ENCODE assay signal across 9 cellular contexts in genomic region chr20:23363257-23363649, GRCh38. TPM values are rescaled to one million over a fixed set of nuclear protein-coding genes. Genes with fewer than 3 reads are reported as not detected.
DNase-seq lines count a peak whose midpoint lies in the region; ATAC-seq and TF ChIP-seq lines count a peak whose summit lies in the region.
"Had no signal": no experiment of that assay in that cellular context is flagged by ENCODE, and none has a peak within 500 bp of the region (broad histone marks: within the 10 kb centered on the region; RNA-seq: fewer than 3 reads in every experiment).

No MANE protein-coding gene starts in this region.

- POLR2A ChIA-PET in Panc1 (lab: Charles Lee) = no interaction called here

- no peaks in the 10 kb centered on the region for H3K27me3 ChIP-seq in Panc1 (ENCODE audit: control insufficient read depth, insufficient read depth, low read length)
- H3K27me3 ChIP-seq in osteoblast (ENCODE audit: insufficient read depth, low read length) = no peaks in the 10 kb centered on the region
- H3K27me3 ChIP-seq: pancreas had no signal

- H3K36me3 ChIP-seq in ES-I3 (ENCODE audit: insufficient read depth, low read length) (no peaks in the 10 kb centered on the region), Panc1 (ENCODE audit: control insufficient read depth, insufficient read depth, low read length) (peaks cover 8% of the 10 kb centered on the region), osteoblast (ENCODE audit: insufficient read depth, low read length) (peaks cover 28% of the 10 kb centered on the region)
- H3K36me3 ChIP-seq: pancreas had no signal

- CTCF ChIA-PET in Panc1 (lab: Charles Lee) = no interaction called here

- in situ Hi-C loops in Panc1 (cut with HindIII; ENCODE audit: low pct_unique_long_range_greater_than_20kb, low sequenced_read_pairs) = no loop called here

- TF ChIP-seq CTCF in Panc1 (IDR thresholded peaks at IDR 0.05) (no peak), osteoblast (IDR thresholded peaks at IDR 0.05; ENCODE audit: extremely low read depth, low read depth, low read length) (no peak)

- H4K20me1 ChIP-seq in osteoblast (ENCODE audit: insufficient read depth, low read length) = peaks cover 35% of the 10 kb centered on the region

- TSS peak; percentile 69 for BruUV-seq in Panc1 (replicated peaks; lab: Mats Ljungman, UMichigan)

- H3K4me1 ChIP-seq in ES-I3 (ENCODE audit: insufficient read depth, low read length) (peaks cover 7% of the 10 kb centered on the region; the same call in 1 of the 2 replicates), Panc1 (ENCODE audit: control insufficient read depth, insufficient read depth, low read length) (peaks cover 40% of the 10 kb centered on the region), osteoblast (ENCODE audit: insufficient read depth, low read length) (peaks cover 53% of the 10 kb centered on the region)

- H3K9me3 ChIP-seq in ES-I3 (ENCODE audit: control insufficient read depth, insufficient read depth, low read length) = no peaks in the 10 kb centered on the region
- no peaks in the 10 kb centered on the region for H3K9me3 ChIP-seq in Panc1 (ENCODE audit: control insufficient read depth, insufficient read depth, low read depth, low read length)
- H3K9me3 ChIP-seq in osteoblast (ENCODE audit: low read depth, low read length) = no peaks in the 10 kb centered on the region
- H3K9me3 ChIP-seq: pancreas had no signal

- peaks cover 59% of the 10 kb centered on the region for H3K79me2 ChIP-seq in osteoblast (ENCODE audit: insufficient read depth, low read length)

- DNase-seq in Panc1 (ENCODE audit: low read depth, low spot score) (no peak), epithelial cell of prostate (ENCODE audit: low read depth, low spot score) (no peak), osteoblast (ENCODE audit: insufficient read length, low spot score, missing footprints) (peak; percentile 61), NCI-H187 treated with DMSO at 0.1 percent for 48 hours (lab: John Stamatoyannopoulos, UW) (no peak), D341Med (ENCODE audit: low spot score) (no peak)
- DNase-seq in stimulated activated CD4-positive, alpha-beta T cell treated with anti-CD3 and anti-CD28 coated beads, Interleukin-4, amount 100 ng/mL, for 24 hours = no peak

- intact Hi-C loops in Panc1 (cut with micrococcal nuclease; ENCODE audit: unreplicated experiment) = no loop called here

- H3K4me2 ChIP-seq in osteoblast (ENCODE audit: insufficient read depth, low read length) = peak overlapping the region; percentile 97

- H3K9ac ChIP-seq in ES-I3 (ENCODE audit: low read depth, low read length) = peak overlapping the region; percentile 63; the same call in 1 of the 2 replicates

- no peak overlapping the region for H2AFZ ChIP-seq in osteoblast (ENCODE audit: low read length)

- H3K4me3 ChIP-seq in Panc1 (ENCODE audit: low read depth in 2 of 2, low read length in 2 of 2) (peak overlapping the region; percentile 88 to 91), osteoblast (ENCODE audit: insufficient read depth, low read length) (peak overlapping the region; percentile 91)

- ATAC-seq in Panc1 = no peak
- ATAC-seq in esophagus mucosa = no peak

- peak overlapping the region; percentile 83 for H3K27ac ChIP-seq in Panc1 (ENCODE audit: low read length)
- H3K27ac ChIP-seq in epithelial cell of prostate = peak overlapping the region; percentile 91
- peak overlapping the region; percentile 92 for H3K27ac ChIP-seq in osteoblast (ENCODE audit: low read depth, low read length)

RNA-seq across cellular contexts. Expression of gene GZF1, which starts 1.3 kb away (rescaled TPM):
- total RNA-seq in Panc1 (2021; ENCODE audit: unreplicated experiment) (18.0 TPM), osteoblast (13.0 and 14.5 TPM in 2 replicates), esophagus mucosa (3.6 TPM)
- polyA plus RNA-seq in Panc1 (2012; ENCODE audit: insufficient read length) = 21.9 TPM

RNA-seq across cellular contexts. Expression of gene NXT1, which starts 12.7 kb away (rescaled TPM):
- 31.3 TPM for total RNA-seq in Panc1 (2021; ENCODE audit: unreplicated experiment)
- 25.4 TPM for polyA plus RNA-seq in Panc1 (2012; ENCODE audit: insufficient read length)
- total RNA-seq in osteoblast = 12.7 and 18.5 TPM in 2 replicates
- total RNA-seq in esophagus mucosa = 21.4 TPM

RNA-seq across cellular contexts. Expression of gene NAPB, which starts 58.0 kb away (rescaled TPM):
- total RNA-seq in Panc1 (2021; ENCODE audit: unreplicated experiment) (5.8 TPM), osteoblast (9.4 and 14.1 TPM in 2 replicates), esophagus mucosa (4.0 TPM)
- 3.0 TPM for polyA plus RNA-seq in Panc1 (2012; ENCODE audit: insufficient read length)
